Comparison of ENCODE assay signal across 1 cellular context in genomic region chr22:42281706-42282251, GRCh38.
TF ChIP-seq lines count a peak whose summit lies in the region.

No MANE protein-coding gene starts in this region.

TF ChIP-seq in H1, 55 proteins besides CTCF, POLR2A, EP300 and RAD21:
- TF ChIP-seq POLR2AphosphoS5 (IDR thresholded peaks at IDR 0.05; ENCODE audit: low read depth, low read length), result no peak
- TF ChIP-seq TBP (IDR thresholded peaks at IDR 0.05; ENCODE audit: low read depth, low read length), result no peak
- no peak for TF ChIP-seq FOSL1 (IDR thresholded peaks at IDR 0.05; ENCODE audit: insufficient read depth, low read depth, low read length)
- no peak for TF ChIP-seq PHF8 (conservative IDR thresholded peaks at IDR 0.05; ENCODE audit: low read depth, low read length)
- TF ChIP-seq RBBP5 (IDR thresholded peaks at IDR 0.05; ENCODE audit: borderline replicate concordance, low read depth, low read length), result no peak
- TF ChIP-seq E2F6 (IDR thresholded peaks at IDR 0.05), result no peak
- TF ChIP-seq SP4 (IDR thresholded peaks at IDR 0.05; ENCODE audit: low read length), result no peak
- no peak for TF ChIP-seq MAX (IDR thresholded peaks at IDR 0.05)
- no peak for TF ChIP-seq TEAD4 (IDR thresholded peaks at IDR 0.05; ENCODE audit: low read depth, low read length)
- TF ChIP-seq CBX5 (IDR thresholded peaks at IDR 0.05; ENCODE audit: low read depth, low read length), result no peak
- no peak for TF ChIP-seq RFX5 (IDR thresholded peaks at IDR 0.05; ENCODE audit: borderline replicate concordance, low read depth, low read length)
- TF ChIP-seq RNF2 (IDR thresholded peaks at IDR 0.05; ENCODE audit: borderline replicate concordance, low read depth, low read length, missing control alignments, poor library complexity, severe bottlenecking), result no peak
- TF ChIP-seq KDM5A (IDR thresholded peaks at IDR 0.05; ENCODE audit: low read length), result no peak
- TF ChIP-seq CTBP2 (IDR thresholded peaks at IDR 0.05; ENCODE audit: borderline replicate concordance, insufficient read depth, insufficient read length, low read length), result no peak
- no peak for TF ChIP-seq SRF (IDR thresholded peaks at IDR 0.05; ENCODE audit: low read depth, low read length)
- no peak for TF ChIP-seq BACH1 (IDR thresholded peaks at IDR 0.05; ENCODE audit: low read length)
TF ChIP-seq in H1: peak in this region for 0.
